Comparison of ENCODE assay signal across 24 cellular contexts in the genomic region with DNA sequence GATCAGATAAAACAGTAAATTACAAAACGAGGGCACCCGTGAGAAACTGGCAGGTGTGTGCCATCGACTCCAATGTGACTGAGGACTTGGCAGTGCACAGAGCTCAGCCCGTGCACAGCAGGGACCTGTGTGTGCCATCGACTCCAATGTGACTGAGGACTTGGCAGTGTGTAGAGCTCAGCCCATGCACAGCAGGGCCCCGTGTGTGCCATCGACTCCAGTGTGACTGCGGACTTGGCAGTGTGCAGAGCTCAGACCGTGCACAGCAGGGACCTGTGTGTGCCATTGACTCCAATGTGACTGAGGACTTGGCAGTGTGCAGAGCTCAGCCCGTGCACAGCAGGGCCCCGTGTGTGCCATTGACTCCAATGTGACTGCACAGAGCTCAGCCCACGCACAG.
"Had no signal": no experiment of that assay in that cellular context is flagged by ENCODE, and none has a peak within 500 bp of the region (broad histone marks: within the 10 kb centered on the region; RNA-seq: fewer than 3 reads in every experiment).

No MANE protein-coding gene starts in this region.

- H3K27me3 ChIP-seq: tibial artery had no signal

- H2AFZ ChIP-seq: parathyroid adenoma had no signal

- H3K27ac ChIP-seq: esophagus squamous epithelium, left ventricle myocardium inferior, parathyroid adenoma, psoas muscle, stomach, tibial artery, VCaP had no signal

- DNase-seq: activated CD4-positive, alpha-beta T cell treated with anti-CD3 and anti-CD28 coated beads for 4 hours; activated CD4-positive, alpha-beta T cell treated with anti-CD3 and anti-CD28 coated beads, Interleukin-2, amount 50 U/mL, for 48 hours; activated CD8-positive, alpha-beta memory T cell treated with anti-CD3 and anti-CD28 coated beads for 24 hours; activated effector memory CD4-positive, alpha-beta T cell treated with Interleukin-2 at 50 U/mL for 16 hours; activated naive CD4-positive, alpha-beta T cell treated with Interleukin-2 at 50 U/mL for 16 hours; anterior cingulate cortex; cortex of kidney; esophagus squamous epithelium; foreskin melanocyte; left ventricle myocardium inferior; naive B cell; nephron progenitor cell; psoas muscle; stimulated activated CD4-positive, alpha-beta T cell treated with anti-CD3 and anti-CD28 coated beads, Interleukin-15, amount 100 ng/mL, for 24 hours; stimulated activated CD4-positive, alpha-beta T cell treated with anti-CD3 and anti-CD28 coated beads, Interleukin-2, amount 100 ng/mL, for 24 hours; stimulated activated naive B cell treated with anti-CD40 and anti-IgM and Interleukin-4, amounts not matched to agents 10 μg/mL and 1 μg/mL and 100 μg/mL, for 72 hours; stomach; T-helper 9 cell; tibial artery had no signal

- H3K4me3 ChIP-seq: esophagus squamous epithelium, left ventricle myocardium inferior, psoas muscle, smooth muscle cell, stomach, tibial artery had no signal

- FAIRE-seq: islet of Langerhans, TTC549 had no signal

- H3K36me3 ChIP-seq: esophagus squamous epithelium, left ventricle myocardium inferior, stomach, tibial artery had no signal

- H3K9ac ChIP-seq: parathyroid adenoma had no signal

- H3K79me2 ChIP-seq: parathyroid adenoma had no signal

- H3K9me3 ChIP-seq: esophagus squamous epithelium, left ventricle myocardium inferior, psoas muscle, stomach, tibial artery had no signal

- H3K4me2 ChIP-seq: smooth muscle cell had no signal

- H3K4me1 ChIP-seq: esophagus squamous epithelium, left ventricle myocardium inferior, parathyroid adenoma, psoas muscle, stomach, tibial artery had no signal
